ENCODE assay signal across 8 cellular contexts in the genomic region with DNA sequence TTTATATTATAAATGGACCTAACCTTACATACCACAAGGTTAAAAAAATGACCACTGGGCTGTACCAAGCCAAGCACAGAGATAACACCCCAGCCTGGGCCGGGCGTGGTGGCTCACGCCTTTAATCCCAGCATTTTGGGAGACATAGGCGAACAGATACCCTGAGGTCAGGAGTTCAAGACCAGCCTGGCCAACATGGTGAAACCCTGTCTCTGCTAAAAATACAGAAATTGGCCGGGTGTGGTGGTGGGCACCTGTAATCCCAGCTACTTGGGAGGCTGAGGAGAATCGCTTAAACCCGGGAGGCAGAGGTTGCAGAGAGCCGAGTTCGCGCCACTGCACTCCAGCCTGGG. TPM values are rescaled to one million over a fixed set of nuclear protein-coding genes. Genes with fewer than 3 reads are reported as not detected.
DNase-seq lines count a peak whose midpoint lies in the region; ATAC-seq and TF ChIP-seq lines count a peak whose summit lies in the region.
"Not testable (repeated sequence)": the region's sequence is repeated elsewhere in the genome, so short reads cannot be mapped to it uniquely, and the experiment has no call there.

No MANE protein-coding gene starts in this region.

- H4K12ac ChIP-seq in trophoblast cell (ENCODE audit: low read depth, low read length): peak overlapping the region; percentile 49

- not testable (repeated sequence) for H2BK5ac ChIP-seq in trophoblast cell (ENCODE audit: low read depth, low read length, poor library complexity)

- peak overlapping the region; percentile 98 to 100 for H3K4me3 Mint-ChIP-seq in CD14-positive monocyte
- peak overlapping the region; percentile 93 for H3K4me3 Mint-ChIP-seq in activated CD4-positive, alpha-beta T cell treated with anti-CD3 and anti-CD28 coated beads, Interleukin-2, amount 10 ng/mL, durations not matched to agents 7 days and 5 days

- H3K79me1 ChIP-seq in trophoblast cell (ENCODE audit: low read length): peaks cover 12% of the 10 kb centered on the region

- peak overlapping the region; percentile 74 for H4K8ac ChIP-seq in trophoblast cell (ENCODE audit: low read depth, low read length)

- POLR2A ChIA-PET in activated CD4-positive, alpha-beta T cell treated with anti-CD3 and anti-CD28 coated beads, Interleukin-2, amount 10 ng/mL, durations not matched to agents 7 days and 5 days (lab: Charles Lee): interaction anchor here (0.6 to 1.6 kb wide), 2 partner anchors 8 to 71 kb away, joined by 5 to 15 read pairs; a partner anchor contains a TSS

- H3K27ac ChIP-seq in KOPT-K1 (ENCODE audit: low read depth, low read length, poor library complexity, severe bottlenecking) (peak overlapping the region; percentile 94), lung (ENCODE audit: low read depth in 1 of 2, low read length in 1 of 2) (peak overlapping the region in 1 of 2 donors; percentile 96), thyroid gland (peak overlapping the region in 2 of 3 donors; percentile 78 to 92)
- H3K27ac ChIP-seq in brain microvascular endothelial cell; trophoblast cell (ENCODE audit: low read depth, low read length): not testable (repeated sequence)

- CTCF ChIA-PET in activated CD4-positive, alpha-beta T cell treated with anti-CD3 and anti-CD28 coated beads, Interleukin-2, amount 10 ng/mL, durations not matched to agents 7 days and 5 days (lab: Charles Lee): interaction anchor here (1.0 kb wide), 2 partner anchors 22 to 118 kb away, joined by 3 to 5 read pairs; no protein-coding TSS in a partner anchor

- H3K4me2 ChIP-seq in trophoblast cell (ENCODE audit: low read length): peak overlapping the region; percentile 54

- H3K27me3 Mint-ChIP-seq in CD14-positive monocyte (ENCODE audit: low read depth in 3 of 3); activated CD4-positive, alpha-beta T cell treated with anti-CD3 and anti-CD28 coated beads, Interleukin-2, amount 10 ng/mL, durations not matched to agents 7 days and 5 days: not testable (repeated sequence)

- in situ Hi-C loops in brain microvascular endothelial cell (cut with HindIII; ENCODE audit: low pct_ligation_motif_present, low sequenced_read_pairs): not testable (repeated sequence)

- H3K27ac Mint-ChIP-seq in CD14-positive monocyte: peak overlapping the region; percentile 18 to 97 (median 93)
- peak overlapping the region; percentile 99 for H3K27ac Mint-ChIP-seq in activated CD4-positive, alpha-beta T cell treated with anti-CD3 and anti-CD28 coated beads, Interleukin-2, amount 10 ng/mL, durations not matched to agents 7 days and 5 days

- not testable (repeated sequence) for TF ChIP-seq CTCF in CD14-positive monocyte (IDR thresholded peaks at IDR 0.05); brain microvascular endothelial cell (IDR thresholded peaks at IDR 0.05; ENCODE audit: low read depth, low read length, missing control alignments); fibroblast of mammary gland (conservative IDR thresholded peaks at IDR 0.05; ENCODE audit: control insufficient read depth, insufficient read depth, low read depth, low read length); lung (IDR thresholded peaks at IDR 0.05; ENCODE audit: control extremely low read depth, extremely low read depth); thyroid gland (IDR thresholded peaks at IDR 0.05)

- H3K36me3 ChIP-seq in KOPT-K1 (ENCODE audit: insufficient read depth, low read length): peaks cover 17% of the 10 kb centered on the region
- not testable (repeated sequence) for H3K36me3 ChIP-seq in brain microvascular endothelial cell (replicated peaks); lung (ENCODE audit: control insufficient read depth in 2 of 2, insufficient read depth in 2 of 2, low read length in 2 of 2); thyroid gland
- H3K36me3 ChIP-seq in trophoblast cell (ENCODE audit: control insufficient read depth in 1 of 2, insufficient read depth in 2 of 2, low read length in 2 of 2): peaks cover 8 to 17% of the 10 kb centered on the region in 2 experiments

- H3K9me3 ChIP-seq in KOPT-K1 (ENCODE audit: insufficient read depth, low read length, poor library complexity, severe bottlenecking): peaks cover 66% of the 10 kb centered on the region
- not testable (repeated sequence) for H3K9me3 ChIP-seq in lung (ENCODE audit: control insufficient read depth in 2 of 2, insufficient read depth in 1 of 2, low read length in 1 of 2); trophoblast cell (ENCODE audit: insufficient read depth, low read depth, low read length); thyroid gland

- not testable (repeated sequence) for DNase-seq in CD14-positive monocyte (ENCODE audit: low spot score); activated CD4-positive, alpha-beta T cell treated with anti-CD3 and anti-CD28 coated beads, Interleukin-2, amount 10 ng/mL, durations not matched to agents 7 days and 5 days; brain microvascular endothelial cell; fibroblast of mammary gland (ENCODE audit: low read depth); lung (ENCODE audit: low spot score); trophoblast cell; thyroid gland

- H3K9ac ChIP-seq in trophoblast cell (ENCODE audit: low read length): not testable (repeated sequence)

- H3K36me3 Mint-ChIP-seq in CD14-positive monocyte: peaks cover 28 to 32% of the 10 kb centered on the region in 2 donors
- H3K36me3 Mint-ChIP-seq in activated CD4-positive, alpha-beta T cell treated with anti-CD3 and anti-CD28 coated beads, Interleukin-2, amount 10 ng/mL, durations not matched to agents 7 days and 5 days (ENCODE audit: low read depth): peaks cover 90% of the 10 kb centered on the region

- not testable (repeated sequence) for H2BK12ac ChIP-seq in trophoblast cell (ENCODE audit: low read length)

- H3K23ac ChIP-seq in trophoblast cell (ENCODE audit: low read length): not testable (repeated sequence)

- peaks cover 11 to 98% (median 64%) of the 10 kb centered on the region in 7 donors for H3K9me3 Mint-ChIP-seq in CD14-positive monocyte
- H3K9me3 Mint-ChIP-seq in activated CD4-positive, alpha-beta T cell treated with anti-CD3 and anti-CD28 coated beads, Interleukin-2, amount 10 ng/mL, durations not matched to agents 7 days and 5 days: peaks cover 63% of the 10 kb centered on the region

- not testable (repeated sequence) for H3K14ac ChIP-seq in trophoblast cell (ENCODE audit: low read length)

- intact Hi-C loops in CD14-positive monocyte (cut with micrococcal nuclease): loop anchor here in 1 of 2 donors (5.0 kb wide), 1 partner anchor 213 kb away; a partner anchor contains a TSS
- intact Hi-C loops in thyroid gland (cut with DNase I): not testable (repeated sequence)

- H2BK120ac ChIP-seq in trophoblast cell (ENCODE audit: insufficient read depth, low read length, poor library complexity): peak overlapping the region; percentile 58

- not testable (repeated sequence) for H3K4me1 ChIP-seq in lung (ENCODE audit: control insufficient read depth in 2 of 2, insufficient read depth in 2 of 2, low read length in 2 of 2); trophoblast cell (ENCODE audit: control insufficient read depth in 1 of 2, insufficient read depth in 2 of 2, low read length in 2 of 2)
- H3K4me1 ChIP-seq in thyroid gland: peaks cover 10% of the 10 kb centered on the region in 2 donors

- H3K4me3 ChIP-seq in brain microvascular endothelial cell (ENCODE audit: low read depth, low read length) (peak overlapping the region; percentile 87), fibroblast of mammary gland (ENCODE audit: control insufficient read depth, low read depth, low read length) (peak overlapping the region; percentile 71), lung (peak overlapping the region; percentile 10), thyroid gland (replicated peaks in 1 of 3) (peak overlapping the region in 1 of 3 donors; percentile 88)
- not testable (repeated sequence) for H3K4me3 ChIP-seq in trophoblast cell (ENCODE audit: low read depth, low read length)

- H3K4me1 Mint-ChIP-seq in CD14-positive monocyte: peaks cover 38% of the 10 kb centered on the region
- H3K4me1 Mint-ChIP-seq in activated CD4-positive, alpha-beta T cell treated with anti-CD3 and anti-CD28 coated beads, Interleukin-2, amount 10 ng/mL, durations not matched to agents 7 days and 5 days: peaks cover 45% of the 10 kb centered on the region

- 45 to 49% methylated on average over 10 of the region's 10 CpGs for WGBS in lung, 2 donors
- no CpG with 5 or more reads among the region's 10 CpGs for WGBS in trophoblast cell (ENCODE audit: extremely low coverage, insufficient coverage, insufficient read length)
- 46 to 47% methylated on average over 10 of the region's 10 CpGs for WGBS in thyroid gland, 2 donors

- peaks cover 16% of the 10 kb centered on the region for H3K79me2 ChIP-seq in trophoblast cell (ENCODE audit: control insufficient read depth, insufficient read depth, low read length, poor library complexity)

- not testable (repeated sequence) for H2AK5ac ChIP-seq in trophoblast cell (ENCODE audit: low read length)

- not testable (repeated sequence) for H3K27me3 ChIP-seq in brain microvascular endothelial cell (replicated peaks); lung (ENCODE audit: control insufficient read depth, insufficient read depth); trophoblast cell (ENCODE audit: insufficient read depth, low read length); thyroid gland

- not testable (repeated sequence) for TF ChIP-seq POLR2A in thyroid gland (IDR thresholded peaks at IDR 0.05)

- not testable (repeated sequence) for ATAC-seq in lung (ENCODE audit: insufficient read depth, low FRiP score)

- H3K18ac ChIP-seq in trophoblast cell (ENCODE audit: low read length): not testable (repeated sequence)

- H3K4ac ChIP-seq in trophoblast cell (ENCODE audit: low read depth, low read length): peak overlapping the region; percentile 25

- peak overlapping the region; percentile 84 for H2AFZ ChIP-seq in trophoblast cell (ENCODE audit: insufficient read depth, low read length, poor library complexity)

- H4K91ac ChIP-seq in trophoblast cell (ENCODE audit: low read depth, low read length): peak overlapping the region; percentile 63

RNA-seq across cellular contexts. Expression of a gene that starts 0.4 kb away (rescaled TPM):
- polyA plus RNA-seq in CD14-positive monocyte (1 to 10 TPM; 2.7 to 2.8 TPM), lung (1 to 10 TPM; 1.4 to 1.5 TPM)
- 10 to 100 TPM; 11.8 to 12.5 TPM for total RNA-seq in activated CD4-positive, alpha-beta T cell treated with anti-CD3 and anti-CD28 coated beads, Interleukin-2, amount 10 ng/mL, durations not matched to agents 7 days and 5 days
- total RNA-seq in lung (10 to 100 TPM in 1 of 2 donors, 1 to 10 TPM in 1; 7.2 to 27.7 TPM), thyroid gland (10 to 100 TPM; 13.7 to 30.4 (median 23.4) TPM)
- polyA plus RNA-seq in trophoblast cell (2013): 4.7 and 5.4 TPM in 2 replicates
